Comparison of ENCODE assay signal across 13 cellular contexts in the genomic region with DNA sequence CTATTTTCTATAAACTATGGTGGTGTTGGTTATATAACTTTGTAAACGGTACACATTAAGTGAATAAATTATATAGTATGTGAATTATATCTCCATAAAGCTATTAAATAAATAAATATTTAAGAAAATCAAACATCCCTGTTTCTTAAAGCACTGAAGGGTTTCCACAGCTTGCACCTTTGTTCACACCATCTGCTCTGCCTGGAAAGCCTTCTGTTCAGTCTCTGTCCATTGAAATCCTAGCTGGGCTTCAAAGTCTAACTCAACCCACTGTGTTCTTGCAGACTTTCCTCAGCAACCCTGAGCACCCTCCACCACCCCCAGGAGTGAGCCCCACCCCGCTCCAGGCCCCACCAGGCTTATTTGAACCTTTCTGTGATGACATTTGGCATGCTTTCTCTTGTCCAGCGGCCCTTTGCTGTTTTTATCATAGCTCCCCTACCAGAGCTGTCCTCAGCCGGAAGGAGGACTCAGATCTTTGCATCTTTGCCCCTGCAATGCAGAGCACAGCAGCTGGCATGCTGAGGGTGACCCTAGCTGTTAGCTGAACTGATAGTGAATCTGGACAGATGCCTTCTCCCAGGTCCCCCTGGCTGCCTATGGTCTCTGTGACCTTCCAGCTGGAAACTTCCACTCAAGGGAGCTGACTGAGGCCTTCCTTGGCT.
DNase-seq lines count a peak whose midpoint lies in the region; FAIRE-seq and TF ChIP-seq lines count a peak whose summit lies in the region.
"Had no signal": no experiment of that assay in that cellular context is flagged by ENCODE, and none has a peak within 500 bp of the region (broad histone marks: within the 10 kb centered on the region; RNA-seq: fewer than 3 reads in every experiment).

No MANE protein-coding gene starts in this region.

- TF ChIP-seq CTCF in dorsolateral prefrontal cortex (IDR thresholded peaks at IDR 0.05 in 54 of 56, conservative IDR thresholded peaks at IDR 0.05 in 2 of 56; ENCODE audit: low read depth in 1 of 56, partially characterized antibody in 56 of 56), result no peak

- peak overlapping the region in 30 of 59 donors; percentile 8 to 76 (median 46) for H3K27ac ChIP-seq in dorsolateral prefrontal cortex
- no peak overlapping the region for H3K27ac ChIP-seq in trophoblast cell (ENCODE audit: low read depth, low read length)
- H3K27ac ChIP-seq: 22Rv1 had no signal

- H4K91ac ChIP-seq in trophoblast cell (ENCODE audit: low read depth, low read length), result no peak overlapping the region

- no peak overlapping the region for H4K8ac ChIP-seq in trophoblast cell (ENCODE audit: low read depth, low read length)

- no peak overlapping the region for H3K14ac ChIP-seq in trophoblast cell (ENCODE audit: low read length)

- no peak overlapping the region for H3K4me2 ChIP-seq in trophoblast cell (ENCODE audit: low read length)

- no CpG with 5 or more reads among the region's 4 CpGs for WGBS in trophoblast cell (ENCODE audit: extremely low coverage, insufficient coverage, insufficient read length)

- intact Hi-C loops in dorsolateral prefrontal cortex (cut with DNase I), result loop anchor here in 1 of 2 donors (10.0 kb wide), 1 partner anchor 104 kb away; a partner anchor contains a TSS

- no peak overlapping the region for H3K4ac ChIP-seq in trophoblast cell (ENCODE audit: low read depth, low read length)

- no peak overlapping the region for H3K18ac ChIP-seq in trophoblast cell (ENCODE audit: low read length)

- no peak overlapping the region for H3K9ac ChIP-seq in trophoblast cell (ENCODE audit: low read length)

- H4K12ac ChIP-seq in trophoblast cell (ENCODE audit: low read depth, low read length), result no peak overlapping the region

- FAIRE-seq in GM19239 (lab: Jason Lieb, UNC), result no peak
- FAIRE-seq: keratinocyte had no signal

- H2BK120ac ChIP-seq in trophoblast cell (ENCODE audit: insufficient read depth, low read length, poor library complexity), result no peak overlapping the region

- H3K9me3 ChIP-seq in trophoblast cell (ENCODE audit: insufficient read depth, low read depth, low read length), result no peaks in the 10 kb centered on the region
- H3K9me3 ChIP-seq: testis had no signal

- H2BK12ac ChIP-seq in trophoblast cell (ENCODE audit: low read length), result no peak overlapping the region

- H3K23ac ChIP-seq in trophoblast cell (ENCODE audit: low read length), result no peak overlapping the region

- peak; percentile 24 for DNase-seq in DMS53 (lab: John Stamatoyannopoulos, UW)
- no peak for DNase-seq in DMS53 treated with DMSO at 0.1 percent for 48 hours (lab: John Stamatoyannopoulos, UW; ENCODE audit: unreplicated experiment)
- DNase-seq in NCI-H1694 treated with DMSO at 0.1 percent for 48 hours (lab: John Stamatoyannopoulos, UW), result peak; percentile 73
- DNase-seq in dorsolateral prefrontal cortex, result peak in 2 of 10 donors; percentile 18 to 45
- DNase-seq in trophoblast cell, result no peak
- DNase-seq in GM19239 (ENCODE audit: insufficient read length, low spot score), result no peak
- DNase-seq in nucleus accumbens (lab: John Stamatoyannopoulos, UW), result no peak
- DNase-seq in NCI-H345 treated with DMSO at 0.1 percent for 48 hours (lab: John Stamatoyannopoulos, UW; ENCODE audit: unreplicated experiment), result no peak
- DNase-seq: amygdala, RPMI8226, testis had no signal

- H3K4me3 ChIP-seq in dorsolateral prefrontal cortex (no peak overlapping the region), trophoblast cell (ENCODE audit: low read depth, low read length) (no peak overlapping the region)
- H3K4me3 ChIP-seq: testis had no signal

- H2BK5ac ChIP-seq in trophoblast cell (ENCODE audit: low read depth, low read length, poor library complexity), result no peak overlapping the region

- no peaks in the 10 kb centered on the region for H3K36me3 ChIP-seq in trophoblast cell (ENCODE audit: control insufficient read depth in 1 of 2, insufficient read depth in 2 of 2, low read length in 2 of 2)

- H3K27me3 ChIP-seq in dorsolateral prefrontal cortex, result no peaks in the 10 kb centered on the region
- no peaks in the 10 kb centered on the region for H3K27me3 ChIP-seq in trophoblast cell (ENCODE audit: insufficient read depth, low read length)
- H3K27me3 ChIP-seq: testis had no signal

- peaks cover 1% of the 10 kb centered on the region for H3K79me2 ChIP-seq in trophoblast cell (ENCODE audit: control insufficient read depth, insufficient read depth, low read length, poor library complexity)

- peaks cover 4% of the 10 kb centered on the region for H3K79me1 ChIP-seq in trophoblast cell (ENCODE audit: low read length)

- peak overlapping the region; percentile 23 for H2AFZ ChIP-seq in trophoblast cell (ENCODE audit: insufficient read depth, low read length, poor library complexity)

- peaks cover 0 to 7% of the 10 kb centered on the region in 2 experiments for H3K4me1 ChIP-seq in trophoblast cell (ENCODE audit: control insufficient read depth in 1 of 2, insufficient read depth in 2 of 2, low read length in 2 of 2)

- no peak overlapping the region for H2AK5ac ChIP-seq in trophoblast cell (ENCODE audit: low read length)

Comparison
In these comparisons a context has a peak if more than half of its experiments do, and no peak if none do; other contexts are left out.
1. DNase-seq: peak in DMS53 (single experiment) and NCI-H1694 treated with DMSO at 0.1 percent for 48 hours (single experiment); none in DMS53 treated with DMSO at 0.1 percent for 48 hours (single experiment), trophoblast cell (0 of 2), GM19239 (single experiment), nucleus accumbens (0 of 56) and NCI-H345 treated with DMSO at 0.1 percent for 48 hours (single experiment).